1 cellular context compared by ENCODE assay signal in genomic region chr20:3172933-3173581, GRCh38.
TF ChIP-seq lines count a peak whose summit lies in the region.

Gene LZTS3, minus strand, starts transcription at chr20:3173549. Its CDS starts 6,386 bp downstream, at chr20:3167163.

TF ChIP-seq in HepG2, 621 proteins besides CTCF, POLR2A, EP300 and RAD21 (continued from another document and continues in another):
- TF ChIP-seq, protein P1, sequence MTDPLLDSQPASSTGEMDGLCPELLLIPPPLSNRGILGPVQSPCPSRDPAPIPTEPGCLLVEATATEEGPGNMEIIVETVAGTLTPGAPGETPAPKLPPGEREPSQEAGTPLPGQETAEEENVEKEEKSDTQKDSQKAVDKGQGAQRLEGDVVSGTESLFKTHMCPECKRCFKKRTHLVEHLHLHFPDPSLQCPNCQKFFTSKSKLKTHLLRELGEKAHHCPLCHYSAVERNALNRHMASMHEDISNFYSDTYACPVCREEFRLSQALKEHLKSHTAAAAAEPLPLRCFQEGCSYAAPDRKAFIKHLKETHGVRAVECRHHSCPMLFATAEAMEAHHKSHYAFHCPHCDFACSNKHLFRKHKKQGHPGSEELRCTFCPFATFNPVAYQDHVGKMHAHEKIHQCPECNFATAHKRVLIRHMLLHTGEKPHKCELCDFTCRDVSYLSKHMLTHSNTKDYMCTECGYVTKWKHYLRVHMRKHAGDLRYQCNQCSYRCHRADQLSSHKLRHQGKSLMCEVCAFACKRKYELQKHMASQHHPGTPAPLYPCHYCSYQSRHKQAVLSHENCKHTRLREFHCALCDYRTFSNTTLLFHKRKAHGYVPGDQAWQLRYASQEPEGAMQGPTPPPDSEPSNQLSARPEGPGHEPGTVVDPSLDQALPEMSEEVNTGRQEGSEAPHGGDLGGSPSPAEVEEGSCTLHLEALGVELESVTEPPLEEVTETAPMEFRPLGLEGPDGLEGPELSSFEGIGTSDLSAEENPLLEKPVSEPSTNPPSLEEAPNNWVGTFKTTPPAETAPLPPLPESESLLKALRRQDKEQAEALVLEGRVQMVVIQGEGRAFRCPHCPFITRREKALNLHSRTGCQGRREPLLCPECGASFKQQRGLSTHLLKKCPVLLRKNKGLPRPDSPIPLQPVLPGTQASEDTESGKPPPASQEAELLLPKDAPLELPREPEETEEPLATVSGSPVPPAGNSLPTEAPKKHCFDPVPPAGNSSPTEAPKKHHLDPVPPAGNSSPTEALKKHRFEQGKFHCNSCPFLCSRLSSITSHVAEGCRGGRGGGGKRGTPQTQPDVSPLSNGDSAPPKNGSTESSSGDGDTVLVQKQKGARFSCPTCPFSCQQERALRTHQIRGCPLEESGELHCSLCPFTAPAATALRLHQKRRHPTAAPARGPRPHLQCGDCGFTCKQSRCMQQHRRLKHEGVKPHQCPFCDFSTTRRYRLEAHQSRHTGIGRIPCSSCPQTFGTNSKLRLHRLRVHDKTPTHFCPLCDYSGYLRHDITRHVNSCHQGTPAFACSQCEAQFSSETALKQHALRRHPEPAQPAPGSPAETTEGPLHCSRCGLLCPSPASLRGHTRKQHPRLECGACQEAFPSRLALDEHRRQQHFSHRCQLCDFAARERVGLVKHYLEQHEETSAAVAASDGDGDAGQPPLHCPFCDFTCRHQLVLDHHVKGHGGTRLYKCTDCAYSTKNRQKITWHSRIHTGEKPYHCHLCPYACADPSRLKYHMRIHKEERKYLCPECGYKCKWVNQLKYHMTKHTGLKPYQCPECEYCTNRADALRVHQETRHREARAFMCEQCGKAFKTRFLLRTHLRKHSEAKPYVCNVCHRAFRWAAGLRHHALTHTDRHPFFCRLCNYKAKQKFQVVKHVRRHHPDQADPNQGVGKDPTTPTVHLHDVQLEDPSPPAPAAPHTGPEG (CRISPR knock-in tag; IDR thresholded peaks at IDR 0.05), result no peak
- TF ChIP-seq HNF1A (IDR thresholded peaks at IDR 0.05; ENCODE audit: low read depth), result no peak
- peak; percentile 21 for TF ChIP-seq HNF1A (CRISPR knock-in tag; IDR thresholded peaks at IDR 0.05; ENCODE audit: borderline replicate concordance)
- no peak for TF ChIP-seq MEIS2 (CRISPR knock-in tag; IDR thresholded peaks at IDR 0.05)
- TF ChIP-seq RBAK (CRISPR knock-in tag; IDR thresholded peaks at IDR 0.05), result no peak
- no peak for TF ChIP-seq ZNF7 (CRISPR knock-in tag; IDR thresholded peaks at IDR 0.05)
- TF ChIP-seq ZNF382 (CRISPR knock-in tag; IDR thresholded peaks at IDR 0.05; ENCODE audit: borderline replicate concordance), result no peak
- TF ChIP-seq KMT2A (CRISPR knock-in tag; IDR thresholded peaks at IDR 0.05), result no peak
- TF ChIP-seq GABPA (IDR thresholded peaks at IDR 0.05; ENCODE audit: low read depth, low read length), result no peak
- TF ChIP-seq GABPA (CRISPR knock-in tag; IDR thresholded peaks at IDR 0.05; ENCODE audit: low read depth), result no peak
- TF ChIP-seq TRIM24 (CRISPR knock-in tag; IDR thresholded peaks at IDR 0.05), result 0 out of 2 replicates have a peak, but pooled peaks have one; percentile 42
- TF ChIP-seq ZNF12 (CRISPR knock-in tag; IDR thresholded peaks at IDR 0.05), result no peak; the same call in 1 of the 2 replicates
- TF ChIP-seq TBP (CRISPR knock-in tag; IDR thresholded peaks at IDR 0.05), result no peak
- TF ChIP-seq DMAP1 (CRISPR knock-in tag; IDR thresholded peaks at IDR 0.05), result no peak
- no peak for TF ChIP-seq PAWR (CRISPR knock-in tag; IDR thresholded peaks at IDR 0.05; ENCODE audit: borderline replicate concordance)
- TF ChIP-seq MATR3 (CRISPR knock-in tag; IDR thresholded peaks at IDR 0.05), result no peak
- TF ChIP-seq, protein P2, sequence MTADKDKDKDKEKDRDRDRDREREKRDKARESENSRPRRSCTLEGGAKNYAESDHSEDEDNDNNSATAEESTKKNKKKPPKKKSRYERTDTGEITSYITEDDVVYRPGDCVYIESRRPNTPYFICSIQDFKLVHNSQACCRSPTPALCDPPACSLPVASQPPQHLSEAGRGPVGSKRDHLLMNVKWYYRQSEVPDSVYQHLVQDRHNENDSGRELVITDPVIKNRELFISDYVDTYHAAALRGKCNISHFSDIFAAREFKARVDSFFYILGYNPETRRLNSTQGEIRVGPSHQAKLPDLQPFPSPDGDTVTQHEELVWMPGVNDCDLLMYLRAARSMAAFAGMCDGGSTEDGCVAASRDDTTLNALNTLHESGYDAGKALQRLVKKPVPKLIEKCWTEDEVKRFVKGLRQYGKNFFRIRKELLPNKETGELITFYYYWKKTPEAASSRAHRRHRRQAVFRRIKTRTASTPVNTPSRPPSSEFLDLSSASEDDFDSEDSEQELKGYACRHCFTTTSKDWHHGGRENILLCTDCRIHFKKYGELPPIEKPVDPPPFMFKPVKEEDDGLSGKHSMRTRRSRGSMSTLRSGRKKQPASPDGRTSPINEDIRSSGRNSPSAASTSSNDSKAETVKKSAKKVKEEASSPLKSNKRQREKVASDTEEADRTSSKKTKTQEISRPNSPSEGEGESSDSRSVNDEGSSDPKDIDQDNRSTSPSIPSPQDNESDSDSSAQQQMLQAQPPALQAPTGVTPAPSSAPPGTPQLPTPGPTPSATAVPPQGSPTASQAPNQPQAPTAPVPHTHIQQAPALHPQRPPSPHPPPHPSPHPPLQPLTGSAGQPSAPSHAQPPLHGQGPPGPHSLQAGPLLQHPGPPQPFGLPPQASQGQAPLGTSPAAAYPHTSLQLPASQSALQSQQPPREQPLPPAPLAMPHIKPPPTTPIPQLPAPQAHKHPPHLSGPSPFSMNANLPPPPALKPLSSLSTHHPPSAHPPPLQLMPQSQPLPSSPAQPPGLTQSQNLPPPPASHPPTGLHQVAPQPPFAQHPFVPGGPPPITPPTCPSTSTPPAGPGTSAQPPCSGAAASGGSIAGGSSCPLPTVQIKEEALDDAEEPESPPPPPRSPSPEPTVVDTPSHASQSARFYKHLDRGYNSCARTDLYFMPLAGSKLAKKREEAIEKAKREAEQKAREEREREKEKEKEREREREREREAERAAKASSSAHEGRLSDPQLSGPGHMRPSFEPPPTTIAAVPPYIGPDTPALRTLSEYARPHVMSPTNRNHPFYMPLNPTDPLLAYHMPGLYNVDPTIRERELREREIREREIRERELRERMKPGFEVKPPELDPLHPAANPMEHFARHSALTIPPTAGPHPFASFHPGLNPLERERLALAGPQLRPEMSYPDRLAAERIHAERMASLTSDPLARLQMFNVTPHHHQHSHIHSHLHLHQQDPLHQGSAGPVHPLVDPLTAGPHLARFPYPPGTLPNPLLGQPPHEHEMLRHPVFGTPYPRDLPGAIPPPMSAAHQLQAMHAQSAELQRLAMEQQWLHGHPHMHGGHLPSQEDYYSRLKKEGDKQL (CRISPR knock-in tag; IDR thresholded peaks at IDR 0.05; ENCODE audit: low read depth), result no peak
- TF ChIP-seq, protein P3, sequence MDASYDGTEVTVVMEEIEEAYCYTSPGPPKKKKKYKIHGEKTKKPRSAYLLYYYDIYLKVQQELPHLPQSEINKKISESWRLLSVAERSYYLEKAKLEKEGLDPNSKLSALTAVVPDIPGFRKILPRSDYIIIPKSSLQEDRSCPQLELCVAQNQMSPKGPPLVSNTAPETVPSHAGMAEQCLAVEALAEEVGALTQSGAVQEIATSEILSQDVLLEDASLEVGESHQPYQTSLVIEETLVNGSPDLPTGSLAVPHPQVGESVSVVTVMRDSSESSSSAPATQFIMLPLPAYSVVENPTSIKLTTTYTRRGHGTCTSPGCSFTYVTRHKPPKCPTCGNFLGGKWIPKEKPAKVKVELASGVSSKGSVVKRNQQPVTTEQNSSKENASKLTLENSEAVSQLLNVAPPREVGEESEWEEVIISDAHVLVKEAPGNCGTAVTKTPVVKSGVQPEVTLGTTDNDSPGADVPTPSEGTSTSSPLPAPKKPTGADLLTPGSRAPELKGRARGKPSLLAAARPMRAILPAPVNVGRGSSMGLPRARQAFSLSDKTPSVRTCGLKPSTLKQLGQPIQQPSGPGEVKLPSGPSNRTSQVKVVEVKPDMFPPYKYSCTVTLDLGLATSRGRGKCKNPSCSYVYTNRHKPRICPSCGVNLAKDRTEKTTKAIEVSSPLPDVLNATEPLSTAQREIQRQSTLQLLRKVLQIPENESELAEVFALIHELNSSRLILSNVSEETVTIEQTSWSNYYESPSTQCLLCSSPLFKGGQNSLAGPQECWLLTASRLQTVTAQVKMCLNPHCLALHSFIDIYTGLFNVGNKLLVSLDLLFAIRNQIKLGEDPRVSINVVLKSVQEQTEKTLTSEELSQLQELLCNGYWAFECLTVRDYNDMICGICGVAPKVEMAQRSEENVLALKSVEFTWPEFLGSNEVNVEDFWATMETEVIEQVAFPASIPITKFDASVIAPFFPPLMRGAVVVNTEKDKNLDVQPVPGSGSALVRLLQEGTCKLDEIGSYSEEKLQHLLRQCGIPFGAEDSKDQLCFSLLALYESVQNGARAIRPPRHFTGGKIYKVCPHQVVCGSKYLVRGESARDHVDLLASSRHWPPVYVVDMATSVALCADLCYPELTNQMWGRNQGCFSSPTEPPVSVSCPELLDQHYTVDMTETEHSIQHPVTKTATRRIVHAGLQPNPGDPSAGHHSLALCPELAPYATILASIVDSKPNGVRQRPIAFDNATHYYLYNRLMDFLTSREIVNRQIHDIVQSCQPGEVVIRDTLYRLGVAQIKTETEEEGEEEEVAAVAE (CRISPR knock-in tag; IDR thresholded peaks at IDR 0.05; ENCODE audit: borderline replicate concordance), result no peak
- 0 out of 2 replicates have a peak, but pooled peaks have one; percentile 84 for TF ChIP-seq ZNF839 (CRISPR knock-in tag; IDR thresholded peaks at IDR 0.05; ENCODE audit: borderline replicate concordance)
- no peak; the same call in none of the 2 replicates for TF ChIP-seq HOXA3 (CRISPR knock-in tag; IDR thresholded peaks at IDR 0.05)
- no peak for TF ChIP-seq ZBTB20 (CRISPR knock-in tag; IDR thresholded peaks at IDR 0.05; ENCODE audit: borderline replicate concordance, low read depth)
- no peak for TF ChIP-seq RORA (CRISPR knock-in tag; IDR thresholded peaks at IDR 0.05)
- no peak for TF ChIP-seq NFYC (CRISPR knock-in tag; IDR thresholded peaks at IDR 0.05)
- no peak for TF ChIP-seq FOXO1 (CRISPR knock-in tag; IDR thresholded peaks at IDR 0.05)
- no peak for TF ChIP-seq NR2F6 (IDR thresholded peaks at IDR 0.05)
- TF ChIP-seq NR2F6 (CRISPR knock-in tag; IDR thresholded peaks at IDR 0.05), result no peak
- TF ChIP-seq ATRX (CRISPR knock-in tag; IDR thresholded peaks at IDR 0.05; ENCODE audit: borderline replicate concordance), result no peak
- no peak for TF ChIP-seq SATB2 (CRISPR knock-in tag; IDR thresholded peaks at IDR 0.05)
- TF ChIP-seq ZNF569 (CRISPR knock-in tag; IDR thresholded peaks at IDR 0.05; ENCODE audit: borderline replicate concordance), result no peak
- no peak for TF ChIP-seq SMARCE1 (IDR thresholded peaks at IDR 0.05; ENCODE audit: borderline replicate concordance)
- TF ChIP-seq FOSL2 (CRISPR knock-in tag; IDR thresholded peaks at IDR 0.05), result peak; percentile 71
- TF ChIP-seq KAT8 (CRISPR knock-in tag; IDR thresholded peaks at IDR 0.05), result no peak
- TF ChIP-seq ZNF143 (CRISPR knock-in tag; IDR thresholded peaks at IDR 0.05), result no peak
- no peak for TF ChIP-seq ZNF644 (CRISPR knock-in tag; IDR thresholded peaks at IDR 0.05; ENCODE audit: low read depth)
- no peak for TF ChIP-seq ZBTB34 (CRISPR knock-in tag; IDR thresholded peaks at IDR 0.05)
- TF ChIP-seq ASH2L (IDR thresholded peaks at IDR 0.05; ENCODE audit: insufficient read length, low read depth, low read length), result peak; percentile 16
- TF ChIP-seq MAFG (CRISPR knock-in tag; IDR thresholded peaks at IDR 0.05), result no peak
- TF ChIP-seq FOXA3 (CRISPR knock-in tag; IDR thresholded peaks at IDR 0.05), result no peak
- TF ChIP-seq MAFF (IDR thresholded peaks at IDR 0.05; ENCODE audit: low read depth, low read length), result no peak
- TF ChIP-seq PHB2 (IDR thresholded peaks at IDR 0.05; ENCODE audit: partially characterized antibody), result no peak
- TF ChIP-seq, protein P4, sequence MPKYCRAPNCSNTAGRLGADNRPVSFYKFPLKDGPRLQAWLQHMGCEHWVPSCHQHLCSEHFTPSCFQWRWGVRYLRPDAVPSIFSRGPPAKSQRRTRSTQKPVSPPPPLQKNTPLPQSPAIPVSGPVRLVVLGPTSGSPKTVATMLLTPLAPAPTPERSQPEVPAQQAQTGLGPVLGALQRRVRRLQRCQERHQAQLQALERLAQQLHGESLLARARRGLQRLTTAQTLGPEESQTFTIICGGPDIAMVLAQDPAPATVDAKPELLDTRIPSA (CRISPR knock-in tag; IDR thresholded peaks at IDR 0.05; ENCODE audit: borderline replicate concordance), result no peak
